In the genomic region with DNA sequence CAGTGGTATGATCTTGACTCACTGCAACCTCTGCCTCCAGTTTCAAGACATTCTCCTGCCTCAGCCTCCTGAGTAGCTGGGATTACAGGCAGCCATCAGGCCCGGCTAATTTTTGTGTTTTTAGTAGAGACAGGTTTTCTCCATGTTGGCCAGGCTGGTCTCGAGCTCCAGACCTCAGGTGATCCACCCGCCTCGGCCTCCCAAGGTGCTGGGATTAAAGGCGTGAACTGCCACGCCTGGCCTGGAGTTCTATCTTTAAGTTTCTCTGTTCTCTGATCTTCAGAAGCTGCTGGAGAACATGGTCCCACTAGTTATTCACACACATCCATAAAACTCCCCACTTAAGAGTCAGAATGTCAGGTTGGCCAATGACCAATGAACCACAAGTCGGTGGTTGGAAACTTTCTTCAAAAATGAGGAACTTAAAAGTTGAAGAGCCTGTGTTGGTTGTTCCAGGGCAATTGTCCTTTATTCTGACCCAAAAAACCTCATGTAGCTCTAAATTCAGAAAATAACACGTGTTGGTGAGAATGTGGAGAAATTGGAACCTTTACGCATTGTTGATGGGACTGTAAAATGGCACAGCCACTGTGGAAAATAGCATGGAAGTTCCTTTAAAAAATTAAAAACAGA, we compare ENCODE assay signal across 9 cellular contexts. TPM values are rescaled to one million over a fixed set of nuclear protein-coding genes. Genes with fewer than 3 reads are reported as not detected.
DNase-seq lines count a peak whose midpoint lies in the region; ATAC-seq lines count a peak whose summit lies in the region.
"Had no signal": no experiment of that assay in that cellular context is flagged by ENCODE, and none has a peak within 500 bp of the region (broad histone marks: within the 10 kb centered on the region; RNA-seq: fewer than 3 reads in every experiment).

No MANE protein-coding gene starts in this region.

- peak; percentile 79 for ATAC-seq in GM18498 (IDR thresholded peaks at IDR 0.05; ENCODE audit: unreplicated experiment)
- ATAC-seq in HG02588 (IDR thresholded peaks at IDR 0.05; ENCODE audit: unreplicated experiment), result peak; percentile 79
- ATAC-seq: body of pancreas had no signal

- DNase-seq in Kasumi-1 (lab: John Stamatoyannopoulos, UW) (peak; percentile 96), epithelial cell of prostate (ENCODE audit: low read depth, low spot score) (no peak), mesenteric fat pad (ENCODE audit: low spot score) (no peak), retina (no peak), 8988T (no peak), NCI-H446 (lab: John Stamatoyannopoulos, UW) (no peak)

- H3K27ac ChIP-seq in epithelial cell of prostate, result peak overlapping the region; percentile 60

RNA-seq across cellular contexts. Expression of a gene that starts 55.9 kb away (rescaled TPM):
- 31.2 TPM for total RNA-seq in mesenteric fat pad

RNA-seq across cellular contexts. Expression of a gene that starts 56.3 kb away (rescaled TPM):
- not detected for total RNA-seq in mesenteric fat pad

RNA-seq across cellular contexts. Expression of a gene that starts 56.3 kb away (rescaled TPM):
- total RNA-seq in mesenteric fat pad, result not detected

Comparison
In these comparisons a context has a peak if more than half of its experiments do, and no peak if none do; other contexts are left out.
1. DNase-seq: peak in Kasumi-1 (2 of 2); none in epithelial cell of prostate (single experiment), mesenteric fat pad (single experiment), retina (single experiment), 8988T (single experiment) and NCI-H446 (0 of 2).